ENCODE assay signal across 36 cellular contexts in genomic region chr2:78585849-78586248, GRCh38.
"Had no signal": no experiment of that assay in that cellular context is flagged by ENCODE, and none has a peak within 500 bp of the region (broad histone marks: within the 10 kb centered on the region; RNA-seq: fewer than 3 reads in every experiment).

No MANE protein-coding gene starts in this region.

- H3K9me3 ChIP-seq: adrenal gland, body of pancreas, breast epithelium had no signal

- H3K36me3 ChIP-seq: adrenal gland, brain microvascular endothelial cell, breast epithelium, WERI-Rb-1 had no signal

- H3K27ac Mint-ChIP-seq: activated CD4-positive, alpha-beta memory T cell treated with anti-CD3 and anti-CD28 coated beads for 36 hours; activated CD4-positive, alpha-beta T cell treated with anti-CD3 and anti-CD28 coated beads, Interleukin-2, amount 10 ng/mL, durations not matched to agents 24 days and 14 days; activated CD8-positive, alpha-beta T cell treated with anti-CD3 and anti-CD28 coated beads for 36 hours; activated naive CD4-positive, alpha-beta T cell treated with anti-CD3 and anti-CD28 coated beads for 36 hours; activated naive CD4-positive, alpha-beta T cell treated with anti-CD3 and anti-CD28 coated beads, Interleukin-2, amount 50 U/mL, for 72 hours; activated naive CD8-positive, alpha-beta T cell treated with anti-CD3 and anti-CD28 coated beads for 36 hours; activated T-cell treated with anti-CD3 and anti-CD28 coated beads, Interleukin-2, amount 50 U/mL, for 72 hours; activated T-helper 1 cell treated with anti-CD3 and anti-CD28 coated beads, Interleukin-12 subunit alpha, Interleukin-12 subunit beta, Interleukin-2, Interleukin-4 antibody, amounts not matched to agents 30 ng/mL and 10 ng/mL and 1 ng/mL, durations not matched to agents 14 hours and 24 hours and 36 hours; activated T-helper 17 cell treated with anti-CD3 and anti-CD28 coated beads, Interleukin-2, amount 50 U/mL, for 72 hours; T-helper 1 cell treated with Interleukin-12 subunit alpha and Interleukin-12 subunit beta and Interleukin-4 antibody, amounts not matched to agents 30 μg/mL and 1 μg/mL, for 36 hours; T-helper 2 cell treated with Interferon-gamma antibody and Interleukin-4, amounts not matched to agents 5 μg/mL and 100 μg/mL, for 36 hours; WTC11 had no signal

- ATAC-seq: activated CD4-positive, CD25-positive, alpha-beta regulatory T cell treated with anti-CD3 and anti-CD28 coated beads, Interleukin-2, amount 50 U/mL, for 24 hours; activated CD8-positive, alpha-beta T cell treated with anti-CD3 and anti-CD28 coated beads for 36 hours; activated naive CD4-positive, alpha-beta T cell treated with anti-CD3 and anti-CD28 coated beads, Interleukin-2, amount 50 U/mL, for 72 hours; activated T-cell treated with anti-CD3 and anti-CD28 coated beads, Interleukin-2, amount 50 U/mL, for 4 hours; activated T-cell treated with anti-CD3 and anti-CD28 coated beads, Interleukin-2, amount 50 U/mL, for 72 hours; activated T-helper 17 cell treated with anti-CD3 and anti-CD28 coated beads, Interleukin-2, amount 50 U/mL, for 72 hours; body of pancreas; WTC11 had no signal

- H3K4me3 Mint-ChIP-seq: activated CD4-positive, alpha-beta memory T cell treated with anti-CD3 and anti-CD28 coated beads for 36 hours; activated CD4-positive, alpha-beta T cell treated with anti-CD3 and anti-CD28 coated beads, Interleukin-2, amount 10 ng/mL, durations not matched to agents 24 days and 14 days; activated CD8-positive, alpha-beta T cell treated with anti-CD3 and anti-CD28 coated beads for 36 hours; activated naive CD4-positive, alpha-beta T cell treated with anti-CD3 and anti-CD28 coated beads for 36 hours; activated naive CD8-positive, alpha-beta T cell treated with anti-CD3 and anti-CD28 coated beads for 36 hours; activated T-cell treated with anti-CD3 and anti-CD28 coated beads, Interleukin-2, amount 50 U/mL, for 4 hours; activated T-cell treated with anti-CD3 and anti-CD28 coated beads, Interleukin-2, amount 50 U/mL, for 72 hours; activated T-helper 1 cell treated with anti-CD3 and anti-CD28 coated beads, Interleukin-12 subunit alpha, Interleukin-12 subunit beta, Interleukin-2, Interleukin-4 antibody, amounts not matched to agents 30 ng/mL and 10 ng/mL and 1 ng/mL, durations not matched to agents 14 hours and 24 hours and 36 hours; activated T-helper 17 cell treated with anti-CD3 and anti-CD28 coated beads, Interleukin-2, amount 50 U/mL, for 72 hours; T-helper 1 cell treated with Interleukin-12 subunit alpha and Interleukin-12 subunit beta and Interleukin-4 antibody, amounts not matched to agents 30 μg/mL and 1 μg/mL, for 36 hours; T-helper 2 cell treated with Interferon-gamma antibody and Interleukin-4, amounts not matched to agents 5 μg/mL and 100 μg/mL, for 36 hours; WTC11 had no signal

- H3K4me3 ChIP-seq: adrenal gland, body of pancreas, breast epithelium had no signal

- DNase-seq: activated CD4-positive, alpha-beta memory T cell treated with anti-CD3 and anti-CD28 coated beads for 36 hours; activated CD4-positive, alpha-beta T cell treated with anti-CD3 and anti-CD28 coated beads for 4 hours; activated CD4-positive, alpha-beta T cell treated with anti-CD3 and anti-CD28 coated beads, Interleukin-2, amount 10 ng/mL, durations not matched to agents 24 days and 14 days; activated CD4-positive, alpha-beta T cell treated with anti-CD3 and anti-CD28 coated beads, Interleukin-2, amount 50 U/mL, for 1 hour; activated CD4-positive, alpha-beta T cell treated with anti-CD3 and anti-CD28 coated beads, Interleukin-2, amount 50 U/mL, for 4 hours; activated CD4-positive, CD25-positive, alpha-beta regulatory T cell; activated CD8-positive, alpha-beta memory T cell treated with anti-CD3 and anti-CD28 coated beads, Interleukin-2, amount 50 U/mL, for 4 hours; activated CD8-positive, alpha-beta T cell treated with anti-CD3 and anti-CD28 coated beads for 36 hours; activated effector memory CD4-positive, alpha-beta T cell treated with anti-CD3 and anti-CD28 coated beads, Interleukin-2, amount 50 U/mL, for 16 hours; activated gamma-delta T cell treated with Interleukin-2 at 50 U/mL for 16 hours; activated naive CD4-positive, alpha-beta T cell; activated naive CD4-positive, alpha-beta T cell treated with anti-CD3 and anti-CD28 coated beads for 36 hours; activated naive CD4-positive, alpha-beta T cell treated with anti-CD3 and anti-CD28 coated beads, Interleukin-2, amount 50 U/mL, for 16 hours; activated naive CD8-positive, alpha-beta T cell treated with anti-CD3 and anti-CD28 coated beads for 36 hours; activated T-cell treated with anti-CD3 and anti-CD28 coated beads for 4 hours; activated T-cell treated with anti-CD3 and anti-CD28 coated beads, Interleukin-2, amount 50 U/mL, for 1 hour; activated T-cell treated with anti-CD3 and anti-CD28 coated beads, Interleukin-2, amount 50 U/mL, for 4 hours; activated T-cell treated with anti-CD3 and anti-CD28 coated beads, Interleukin-2, amount 50 U/mL, for 72 hours; adrenal gland; amniotic stem cell; aorta; body of pancreas; brain microvascular endothelial cell; central memory CD4-positive, alpha-beta T cell; T-helper 1 cell; T-helper 2 cell; T-helper 9 cell had no signal

- H3K4me1 Mint-ChIP-seq: activated CD4-positive, alpha-beta T cell treated with anti-CD3 and anti-CD28 coated beads, Interleukin-2, amount 10 ng/mL, durations not matched to agents 24 days and 14 days; activated naive CD8-positive, alpha-beta T cell treated with anti-CD3 and anti-CD28 coated beads for 36 hours; activated T-helper 17 cell treated with anti-CD3 and anti-CD28 coated beads, Interleukin-2, amount 50 U/mL, for 72 hours had no signal

- H3K4me1 ChIP-seq: adrenal gland, body of pancreas, breast epithelium had no signal

- H3K27me3 Mint-ChIP-seq: activated CD4-positive, alpha-beta memory T cell treated with anti-CD3 and anti-CD28 coated beads for 36 hours; activated CD4-positive, alpha-beta T cell treated with anti-CD3 and anti-CD28 coated beads, Interleukin-2, amount 10 ng/mL, durations not matched to agents 24 days and 14 days; activated CD8-positive, alpha-beta T cell treated with anti-CD3 and anti-CD28 coated beads for 36 hours; activated naive CD8-positive, alpha-beta T cell treated with anti-CD3 and anti-CD28 coated beads for 36 hours; activated T-helper 17 cell treated with anti-CD3 and anti-CD28 coated beads, Interleukin-2, amount 50 U/mL, for 72 hours had no signal

- H3K27ac ChIP-seq: adrenal gland, body of pancreas, brain microvascular endothelial cell, breast epithelium, WERI-Rb-1 had no signal

- H3K36me3 Mint-ChIP-seq: activated CD4-positive, alpha-beta memory T cell treated with anti-CD3 and anti-CD28 coated beads for 36 hours; activated naive CD8-positive, alpha-beta T cell treated with anti-CD3 and anti-CD28 coated beads for 36 hours; WTC11 had no signal

- H3K27me3 ChIP-seq: adrenal gland, body of pancreas, brain microvascular endothelial cell, breast epithelium had no signal

- H3K9me3 Mint-ChIP-seq: activated CD4-positive, alpha-beta T cell treated with anti-CD3 and anti-CD28 coated beads, Interleukin-2, amount 10 ng/mL, durations not matched to agents 24 days and 14 days; WTC11 had no signal
